Comparison of ENCODE assay signal across 8 cellular contexts in the genomic region with DNA sequence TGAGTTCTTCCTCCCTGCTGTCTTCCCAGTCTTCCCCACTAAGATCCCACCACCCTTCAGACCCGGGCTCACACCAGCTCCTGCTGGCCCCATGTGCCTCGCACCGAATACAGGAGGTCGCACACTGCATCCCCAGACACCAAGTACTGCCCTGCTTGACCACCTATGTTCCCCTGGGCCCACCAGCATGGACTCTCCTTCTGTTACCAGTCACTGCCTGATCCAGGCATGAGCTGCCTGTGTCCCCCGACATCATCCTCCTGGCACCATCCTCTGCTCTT.
DNase-seq lines count a peak whose midpoint lies in the region; ATAC-seq lines count a peak whose summit lies in the region.

No MANE protein-coding gene starts in this region.

- H3K36me3 Mint-ChIP-seq in activated naive CD8-positive, alpha-beta T cell treated with anti-CD3 and anti-CD28 coated beads, Interleukin-2, amount 50 U/mL, for 24 hours (ENCODE audit: low read depth), result no peaks in the 10 kb centered on the region

- no peak overlapping the region for H3K9ac ChIP-seq in skeletal muscle tissue (ENCODE audit: low read depth in 1 of 3, low read length in 3 of 3)

- H3K4me3 Mint-ChIP-seq in activated naive CD8-positive, alpha-beta T cell treated with anti-CD3 and anti-CD28 coated beads, Interleukin-2, amount 50 U/mL, for 24 hours, result peak overlapping the region; percentile 75

- H3K27me3 Mint-ChIP-seq in activated naive CD8-positive, alpha-beta T cell treated with anti-CD3 and anti-CD28 coated beads, Interleukin-2, amount 50 U/mL, for 24 hours, result no peaks in the 10 kb centered on the region

- DNase-seq in activated naive CD8-positive, alpha-beta T cell treated with anti-CD3 and anti-CD28 coated beads, Interleukin-2, amount 50 U/mL, for 24 hours, result no peak
- DNase-seq in MV-4-11 (lab: John Stamatoyannopoulos, UW), result no peak
- no peak for DNase-seq in KBM-7
- DNase-seq in cerebellar nuclear complex (lab: John Stamatoyannopoulos, UW), result no peak
- DNase-seq in NCI-H146 (lab: John Stamatoyannopoulos, UW), result no peak

- H3K4me3 ChIP-seq in skeletal muscle tissue (ENCODE audit: low read length in 3 of 3), result no peak overlapping the region

- ATAC-seq in GM19025 (IDR thresholded peaks at IDR 0.05; ENCODE audit: low read depth, unreplicated experiment) (peak; percentile 14), HG02885 (IDR thresholded peaks at IDR 0.05; ENCODE audit: poor library complexity, unreplicated experiment) (peak; percentile 22)
- peak; percentile 20 for ATAC-seq in activated naive CD8-positive, alpha-beta T cell treated with anti-CD3 and anti-CD28 coated beads, Interleukin-2, amount 50 U/mL, for 24 hours

- H3K27ac ChIP-seq in skeletal muscle tissue (ENCODE audit: low read depth, low read length), result peak overlapping the region; percentile 19

- in situ Hi-C loops in KBM-7 (cut with MboI; ENCODE audit: low pct_unique_long_range_greater_than_20kb, low sequenced_read_pairs), result no loop called here

- H3K9me3 ChIP-seq in skeletal muscle tissue (ENCODE audit: control insufficient read depth in 3 of 3, low read length in 3 of 3), result no peaks in the 10 kb centered on the region

- no peaks in the 10 kb centered on the region for H3K36me3 ChIP-seq in skeletal muscle tissue (ENCODE audit: control insufficient read depth in 3 of 3, insufficient read depth in 3 of 3, low read length in 3 of 3)

- peaks cover 2 to 10% (median 4%) of the 10 kb centered on the region in 3 donors for H3K4me1 ChIP-seq in skeletal muscle tissue (ENCODE audit: control insufficient read depth in 3 of 3, insufficient read depth in 3 of 3, low read length in 3 of 3)

- H3K27ac Mint-ChIP-seq in activated naive CD8-positive, alpha-beta T cell treated with anti-CD3 and anti-CD28 coated beads, Interleukin-2, amount 50 U/mL, for 24 hours, result peak overlapping the region; percentile 89

- H3K9me3 Mint-ChIP-seq in activated naive CD8-positive, alpha-beta T cell treated with anti-CD3 and anti-CD28 coated beads, Interleukin-2, amount 50 U/mL, for 24 hours, result no peaks in the 10 kb centered on the region

- H3K4me1 Mint-ChIP-seq in activated naive CD8-positive, alpha-beta T cell treated with anti-CD3 and anti-CD28 coated beads, Interleukin-2, amount 50 U/mL, for 24 hours, result peaks cover 71% of the 10 kb centered on the region

- H3K27me3 ChIP-seq in skeletal muscle tissue (ENCODE audit: control insufficient read depth in 3 of 3, insufficient read depth in 3 of 3, low read length in 3 of 3), result no peaks in the 10 kb centered on the region
